13 cellular contexts compared by ENCODE assay signal in the genomic region with DNA sequence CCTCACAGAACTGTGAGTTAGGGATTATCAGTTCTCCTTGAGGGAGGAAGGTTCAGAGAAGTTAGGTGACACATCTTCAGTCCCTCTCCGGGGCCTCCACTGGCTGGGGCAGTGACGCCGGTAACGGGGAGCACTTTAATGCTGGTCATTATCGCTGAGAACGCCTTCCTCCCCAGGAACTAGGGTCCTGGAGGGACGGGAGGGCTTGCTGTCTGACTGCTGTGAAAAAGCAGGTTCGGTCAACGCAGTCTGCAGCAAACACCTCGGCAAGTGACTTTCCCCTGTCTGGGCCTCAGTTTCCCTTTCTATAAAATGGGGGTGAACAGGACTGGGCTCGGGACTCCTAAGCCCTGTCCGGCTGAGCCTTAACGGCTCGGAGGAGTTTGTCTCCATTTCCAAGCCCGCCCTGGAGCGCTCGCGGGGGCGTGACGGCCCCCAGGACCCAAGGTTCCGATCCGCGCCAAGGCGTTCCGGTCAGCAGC. TPM values are rescaled to one million over a fixed set of nuclear protein-coding genes. Genes with fewer than 3 reads are reported as not detected.
DNase-seq lines count a peak whose midpoint lies in the region; ATAC-seq and TF ChIP-seq lines count a peak whose summit lies in the region.
"Had no signal": no experiment of that assay in that cellular context is flagged by ENCODE, and none has a peak within 500 bp of the region (broad histone marks: within the 10 kb centered on the region; RNA-seq: fewer than 3 reads in every experiment).

No MANE protein-coding gene starts in this region.

- no peak for DNase-seq in NT2/D1 (ENCODE audit: low read depth, low spot score)
- DNase-seq in lower lobe of right lung: no peak
- no peak for DNase-seq in suprapubic skin (ENCODE audit: low spot score in 2 of 2)
- DNase-seq in hepatic stellate cell (ENCODE audit: low spot score): no peak
- no peak for DNase-seq in dedifferentiated amniotic fluid mesenchymal stem cell (ENCODE audit: extremely low spot score)
- no peak for DNase-seq in NCI-H82 (lab: John Stamatoyannopoulos, UW)
- DNase-seq: cerebellar nuclear complex, NCI-H2081 treated with DMSO at 0.1 percent for 48 hours had no signal

- H3K36me3 ChIP-seq in NT2/D1 (ENCODE audit: insufficient read depth, insufficient read length, low read length) (no peaks in the 10 kb centered on the region), ectodermal cell (ENCODE audit: control insufficient read depth, insufficient read depth, low read length) (no peaks in the 10 kb centered on the region), lower lobe of right lung (no peaks in the 10 kb centered on the region), suprapubic skin (no peaks in the 10 kb centered on the region)

- H3K9me3 ChIP-seq in NT2/D1 (ENCODE audit: insufficient read depth, low read length) (no peaks in the 10 kb centered on the region), ectodermal cell (ENCODE audit: control insufficient read depth, low read length) (no peaks in the 10 kb centered on the region), lower lobe of right lung (no peaks in the 10 kb centered on the region), suprapubic skin (no peaks in the 10 kb centered on the region)

- peak overlapping the region; percentile 27 for H3K4me3 ChIP-seq in NT2/D1 (ENCODE audit: insufficient read length, low read depth)
- H3K4me3 ChIP-seq in ectodermal cell (ENCODE audit: insufficient read depth, low read depth, low read length): peak overlapping the region; percentile 27
- peak overlapping the region; percentile 52 for H3K4me3 ChIP-seq in lower lobe of right lung
- peak overlapping the region; percentile 64 for H3K4me3 ChIP-seq in suprapubic skin
- H3K4me3 ChIP-seq: SK-N-MC had no signal

- H3K4me1 ChIP-seq in NT2/D1 (ENCODE audit: insufficient read depth, insufficient read length): peaks cover 21% of the 10 kb centered on the region
- H3K4me1 ChIP-seq in ectodermal cell (ENCODE audit: control insufficient read depth, insufficient read depth, low read length): no peaks in the 10 kb centered on the region
- peaks cover 5% of the 10 kb centered on the region for H3K4me1 ChIP-seq in lower lobe of right lung
- peaks cover 20% of the 10 kb centered on the region for H3K4me1 ChIP-seq in suprapubic skin

- TF ChIP-seq EP300 in suprapubic skin (IDR thresholded peaks at IDR 0.05): no peak

- no peak for TF ChIP-seq POLR2A in suprapubic skin (IDR thresholded peaks at IDR 0.05)

- intact Hi-C loops in lower lobe of right lung (cut with DNase I): no loop called here

- no peak overlapping the region for H3K27ac ChIP-seq in ectodermal cell (ENCODE audit: insufficient read depth, low read depth, low read length, poor library complexity, severe bottlenecking)
- H3K27ac ChIP-seq in lower lobe of right lung: no peak overlapping the region
- H3K27ac ChIP-seq in suprapubic skin: peak overlapping the region; percentile 77
- H3K27ac ChIP-seq: SK-N-MC had no signal

- ATAC-seq in lower lobe of right lung (no peak), HG02610 (IDR thresholded peaks at IDR 0.05; ENCODE audit: unreplicated experiment) (no peak)

- 35 to 36% methylated on average over 25 of the region's 25 CpGs for WGBS in ectodermal cell, 2 experiments
- WGBS in suprapubic skin: 46% methylated on average over 8 of the region's 25 CpGs

- TF ChIP-seq CTCF in lower lobe of right lung (IDR thresholded peaks at IDR 0.05): no peak
- TF ChIP-seq CTCF in suprapubic skin (IDR thresholded peaks at IDR 0.05): no peak

- peak overlapping the region; percentile 72 for H3K9ac ChIP-seq in NT2/D1 (ENCODE audit: insufficient read length, low read depth)

- peaks cover 39% of the 10 kb centered on the region for H3K27me3 ChIP-seq in NT2/D1 (ENCODE audit: insufficient read depth, insufficient read length)
- H3K27me3 ChIP-seq in ectodermal cell (ENCODE audit: control insufficient read depth, insufficient read depth, low read length, poor library complexity, severe bottlenecking): peaks cover 41% of the 10 kb centered on the region
- peaks cover 28% of the 10 kb centered on the region for H3K27me3 ChIP-seq in lower lobe of right lung (ENCODE audit: low read depth)
- peaks cover 15% of the 10 kb centered on the region for H3K27me3 ChIP-seq in suprapubic skin

RNA-seq across cellular contexts. Expression of gene TMEM61, which starts 0.3 kb away (rescaled TPM):
- polyA plus RNA-seq in ectodermal cell (2013, experiment 1 of 4): not detected
- polyA plus RNA-seq in ectodermal cell (2013, experiment 2 of 4): not detected
- not detected for polyA plus RNA-seq in ectodermal cell (2013, experiment 3 of 4)
- polyA plus RNA-seq in ectodermal cell (2013, experiment 4 of 4): not detected
- total RNA-seq in lower lobe of right lung (2.7 TPM), suprapubic skin (1 to 10 TPM; 1.7 to 6.3 (median 4.1) TPM)
- total RNA-seq: HT1080, subcutaneous adipose tissue had no signal

RNA-seq across cellular contexts. Expression of gene BSND, which starts 18.6 kb away (rescaled TPM):
- 0.07 TPM for polyA plus RNA-seq in ectodermal cell (2013, experiment 1 of 4)
- not detected for polyA plus RNA-seq in ectodermal cell (2013, experiment 2 of 4)
- polyA plus RNA-seq in ectodermal cell (2013, experiment 3 of 4): not detected
- polyA plus RNA-seq in ectodermal cell (2013, experiment 4 of 4): not detected
- total RNA-seq in lower lobe of right lung (not detected), suprapubic skin (not detected)
- total RNA-seq: HT1080, subcutaneous adipose tissue had no signal

RNA-seq across cellular contexts. Expression of gene PCSK9, which starts 59.3 kb away (rescaled TPM):
- polyA plus RNA-seq in ectodermal cell (2013, experiment 1 of 4): 6.9 TPM
- 7.0 TPM for polyA plus RNA-seq in ectodermal cell (2013, experiment 2 of 4)
- 4.0 TPM for polyA plus RNA-seq in ectodermal cell (2013, experiment 3 of 4)
- polyA plus RNA-seq in ectodermal cell (2013, experiment 4 of 4): 5.0 TPM
- total RNA-seq in lower lobe of right lung: 25.7 TPM
- total RNA-seq in suprapubic skin: 1 to 10 TPM in 1 of 4 donors, under 1 TPM in 3; 0.24 to 1.5 (median 0.36) TPM
- total RNA-seq: subcutaneous adipose tissue had no signal

Comparison
In these comparisons a context has a peak if more than half of its experiments do, and no peak if none do; other contexts are left out.
1. RNA of gene PCSK9, which starts 59.3 kb away (total RNA-seq): 25.7 TPM in lower lobe of right lung (single experiment); 0.24 to 1.5 TPM in suprapubic skin; every median in the first group is over 10 times any median in the second.
2. Peak in every context shown above with its lines, with median percentiles within 50 percentile points of each other: H3K4me3 ChIP-seq.